ENCODE assay signal across 14 cellular contexts in genomic region chr3:36362216-36362615, GRCh38. TPM values are rescaled to one million over a fixed set of nuclear protein-coding genes. Genes with fewer than 3 reads are reported as not detected.
DNase-seq lines count a peak whose midpoint lies in the region; ATAC-seq and TF ChIP-seq lines count a peak whose summit lies in the region.
"Had no signal": no experiment of that assay in that cellular context is flagged by ENCODE, and none has a peak within 500 bp of the region (broad histone marks: within the 10 kb centered on the region; RNA-seq: fewer than 3 reads in every experiment).

No MANE protein-coding gene starts in this region.

- no peak for TF ChIP-seq CTCF in Loucy (conservative IDR thresholded peaks at IDR 0.05; ENCODE audit: low read length)
- no peak for TF ChIP-seq CTCF in astrocyte of the spinal cord (IDR thresholded peaks at IDR 0.05; ENCODE audit: low read depth, low read length)

- peaks cover 35% of the 10 kb centered on the region for H3K4me1 ChIP-seq in Loucy (ENCODE audit: insufficient read depth, low read length, poor library complexity, severe bottlenecking)
- H3K4me1 ChIP-seq: right atrium auricular region had no signal

- ATAC-seq in stimulated activated naive CD8-positive, alpha-beta T cell treated with anti-CD3 and anti-CD28 coated beads, Interleukin-15, Interleukin-2, amounts not matched to agents 100 U/mL and 50 U/mL, for 24 hours, result no peak
- ATAC-seq in left cardiac atrium (no peak), HG03565 (IDR thresholded peaks at IDR 0.05; ENCODE audit: unreplicated experiment) (no peak)
- ATAC-seq: activated CD8-positive, alpha-beta T cell treated with anti-CD3 and anti-CD28 coated beads for 36 hours had no signal

- no peak overlapping the region for H2AFZ ChIP-seq in Loucy (ENCODE audit: low read length)

- H3K9ac ChIP-seq in Loucy (ENCODE audit: low read depth, low read length, poor library complexity, severe bottlenecking), result no peak overlapping the region

- no peaks in the 10 kb centered on the region for H3K36me3 ChIP-seq in Loucy (ENCODE audit: insufficient read depth, low read length)
- H3K36me3 ChIP-seq: right atrium auricular region had no signal

- DNase-seq in AG08395 (ENCODE audit: low spot score) (peak; percentile 45), astrocyte of the spinal cord (ENCODE audit: low read depth, low spot score) (peak; percentile 39), islet precursor cell (peak; percentile 73), NCI-H1105 (lab: John Stamatoyannopoulos, UW) (no peak), left cardiac atrium (no peak)
- DNase-seq in stimulated activated naive CD8-positive, alpha-beta T cell treated with anti-CD3 and anti-CD28 coated beads, Interleukin-15, Interleukin-2, amounts not matched to agents 100 U/mL and 50 U/mL, for 24 hours, result no peak
- DNase-seq: activated CD8-positive, alpha-beta T cell treated with anti-CD3 and anti-CD28 coated beads for 36 hours; NCI-H1048; NCI-H2171 treated with DMSO at 0.1 percent for 48 hours; stimulated activated CD4-positive, alpha-beta T cell treated with anti-CD3 and anti-CD28 coated beads, Interleukin-1b, Interleukin-23, amount 100 ng/mL, for 48 hours had no signal

- H4K20me1 ChIP-seq in Loucy (ENCODE audit: insufficient read depth, low read length, poor library complexity, severe bottlenecking), result no peaks in the 10 kb centered on the region

- H3K9me3 ChIP-seq in Loucy (ENCODE audit: insufficient read depth, low read depth, low read length), result no peaks in the 10 kb centered on the region

- H3F3A ChIP-seq in Loucy (ENCODE audit: low read depth), result no peaks in the 10 kb centered on the region; the same call in 1 of the 2 replicates

- H3K79me2 ChIP-seq in Loucy (ENCODE audit: insufficient read depth, low read length), result no peaks in the 10 kb centered on the region

- H3K4me3 ChIP-seq in Loucy (ENCODE audit: low read length, poor library complexity, severe bottlenecking), result no peak overlapping the region
- H3K4me3 ChIP-seq in astrocyte of the spinal cord (ENCODE audit: low read depth, low read length), result no peak overlapping the region
- H3K4me3 ChIP-seq: lung, right atrium auricular region had no signal

- in situ Hi-C loops in astrocyte of the spinal cord (cut with HindIII; ENCODE audit: low sequenced_read_pairs), result no loop called here

- peak overlapping the region; percentile 17 for H3K4me2 ChIP-seq in Loucy (ENCODE audit: low read depth, low read length, poor library complexity, severe bottlenecking)

- H3K27me3 ChIP-seq in Loucy (ENCODE audit: insufficient read depth, low read length, poor library complexity, severe bottlenecking), result no peaks in the 10 kb centered on the region
- H3K27me3 ChIP-seq: right atrium auricular region had no signal

- H3K9me2 ChIP-seq in Loucy (replicated peaks; ENCODE audit: low read depth, low read length), result no peaks in the 10 kb centered on the region

- intact Hi-C loops in left cardiac atrium (cut with DNase I), result no loop called here

RNA-seq across cellular contexts. Expression of gene STAC, which starts 18.1 kb away (rescaled TPM):
- under 1 TPM; 0.13 to 0.47 TPM for total RNA-seq in left cardiac atrium
- total RNA-seq: activated CD8-positive, alpha-beta T cell treated with anti-CD3 and anti-CD28 coated beads for 36 hours had no signal

Comparison
In these comparisons a context has a peak if more than half of its experiments do, and no peak if none do; other contexts are left out.
1. DNase-seq: peak in AG08395 (single experiment), astrocyte of the spinal cord (single experiment) and islet precursor cell (single experiment); none in stimulated activated naive CD8-positive, alpha-beta T cell treated with anti-CD3 and anti-CD28 coated beads, Interleukin-15, Interleukin-2, amounts not matched to agents 100 U/mL and 50 U/mL, for 24 hours (single experiment), NCI-H1105 (single experiment) and left cardiac atrium (single experiment).